Comparison of ENCODE assay signal across 1 cellular context in the genomic region with DNA sequence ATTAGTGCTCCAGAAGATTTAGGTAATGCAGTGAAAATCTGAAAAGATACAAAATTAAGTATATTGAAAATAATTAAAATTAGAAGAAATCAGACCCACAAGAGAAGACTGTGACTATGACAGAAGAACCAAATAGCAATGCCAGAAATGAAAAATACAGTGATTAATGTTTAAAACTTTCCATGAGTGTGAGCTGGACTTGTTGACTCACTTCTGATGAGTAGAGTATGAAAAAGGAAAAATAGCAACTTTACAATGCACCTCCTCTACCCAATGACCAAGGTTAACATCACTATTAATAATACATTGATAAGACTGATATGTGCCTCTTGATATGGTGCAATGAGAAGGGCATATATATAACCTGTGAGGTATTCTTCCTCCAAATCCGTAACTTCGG.
TF ChIP-seq lines count a peak whose summit lies in the region.

No MANE protein-coding gene starts in this region.

TF ChIP-seq in GM12878, 131 proteins besides CTCF, POLR2A, EP300 and RAD21 (continued from another document):
- TF ChIP-seq, protein P1, sequence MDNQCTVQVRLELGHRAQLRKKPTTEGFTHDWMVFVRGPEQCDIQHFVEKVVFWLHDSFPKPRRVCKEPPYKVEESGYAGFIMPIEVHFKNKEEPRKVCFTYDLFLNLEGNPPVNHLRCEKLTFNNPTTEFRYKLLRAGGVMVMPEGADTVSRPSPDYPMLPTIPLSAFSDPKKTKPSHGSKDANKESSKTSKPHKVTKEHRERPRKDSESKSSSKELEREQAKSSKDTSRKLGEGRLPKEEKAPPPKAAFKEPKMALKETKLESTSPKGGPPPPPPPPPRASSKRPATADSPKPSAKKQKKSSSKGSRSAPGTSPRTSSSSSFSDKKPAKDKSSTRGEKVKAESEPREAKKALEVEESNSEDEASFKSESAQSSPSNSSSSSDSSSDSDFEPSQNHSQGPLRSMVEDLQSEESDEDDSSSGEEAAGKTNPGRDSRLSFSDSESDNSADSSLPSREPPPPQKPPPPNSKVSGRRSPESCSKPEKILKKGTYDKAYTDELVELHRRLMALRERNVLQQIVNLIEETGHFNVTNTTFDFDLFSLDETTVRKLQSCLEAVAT (IDR thresholded peaks at IDR 0.05) = no peak
- TF ChIP-seq KDM1A (IDR thresholded peaks at IDR 0.05; ENCODE audit: borderline replicate concordance) = no peak
- no peak for TF ChIP-seq FOXK2 (IDR thresholded peaks at IDR 0.05)
- no peak for TF ChIP-seq MTA2 (IDR thresholded peaks at IDR 0.05; ENCODE audit: low read depth)
- TF ChIP-seq, protein P2, sequence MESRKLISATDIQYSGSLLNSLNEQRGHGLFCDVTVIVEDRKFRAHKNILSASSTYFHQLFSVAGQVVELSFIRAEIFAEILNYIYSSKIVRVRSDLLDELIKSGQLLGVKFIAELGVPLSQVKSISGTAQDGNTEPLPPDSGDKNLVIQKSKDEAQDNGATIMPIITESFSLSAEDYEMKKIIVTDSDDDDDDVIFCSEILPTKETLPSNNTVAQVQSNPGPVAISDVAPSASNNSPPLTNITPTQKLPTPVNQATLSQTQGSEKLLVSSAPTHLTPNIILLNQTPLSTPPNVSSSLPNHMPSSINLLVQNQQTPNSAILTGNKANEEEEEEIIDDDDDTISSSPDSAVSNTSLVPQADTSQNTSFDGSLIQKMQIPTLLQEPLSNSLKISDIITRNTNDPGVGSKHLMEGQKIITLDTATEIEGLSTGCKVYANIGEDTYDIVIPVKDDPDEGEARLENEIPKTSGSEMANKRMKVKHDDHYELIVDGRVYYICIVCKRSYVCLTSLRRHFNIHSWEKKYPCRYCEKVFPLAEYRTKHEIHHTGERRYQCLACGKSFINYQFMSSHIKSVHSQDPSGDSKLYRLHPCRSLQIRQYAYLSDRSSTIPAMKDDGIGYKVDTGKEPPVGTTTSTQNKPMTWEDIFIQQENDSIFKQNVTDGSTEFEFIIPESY (IDR thresholded peaks at IDR 0.05) = no peak
- no peak for TF ChIP-seq TCF12 (IDR thresholded peaks at IDR 0.05; ENCODE audit: low read depth, low read length)
- no peak for TF ChIP-seq ATF7 (IDR thresholded peaks at IDR 0.05; ENCODE audit: low read depth)
- TF ChIP-seq IRF5 (IDR thresholded peaks at IDR 0.05; ENCODE audit: borderline replicate concordance) = no peak
- no peak for TF ChIP-seq DPF2 (IDR thresholded peaks at IDR 0.05)
- TF ChIP-seq SP1 (IDR thresholded peaks at IDR 0.05; ENCODE audit: low read depth, low read length) = no peak
- no peak for TF ChIP-seq BMI1 (IDR thresholded peaks at IDR 0.05; ENCODE audit: borderline replicate concordance)
- TF ChIP-seq POLR2AphosphoS5 (IDR thresholded peaks at IDR 0.05; ENCODE audit: low read length) = no peak
- TF ChIP-seq ZNF622 (IDR thresholded peaks at IDR 0.05) = no peak
